Comparison of ENCODE assay signal across 16 cellular contexts in genomic region chr12:45794422-45794821, GRCh38.
A peak's percentile ranks its signal among the peaks of the same experiment; 100 is the strongest.
DNase-seq lines count a peak whose midpoint lies in the region; ATAC-seq and TF ChIP-seq lines count a peak whose summit lies in the region.
"Had no signal": no experiment of that assay in that cellular context is flagged by ENCODE, and none has a peak within 500 bp of the region (broad histone marks: within the 10 kb centered on the region; RNA-seq: fewer than 3 reads in every experiment).

No MANE protein-coding gene starts in this region.

- no peak overlapping the region for H4K5ac ChIP-seq in mesendoderm (ENCODE audit: low read length)

- H2BK5ac ChIP-seq in mesendoderm (ENCODE audit: low read length), result no peak overlapping the region

- intact Hi-C loops in posterior vena cava (cut with DNase I), result no loop called here

- H2BK120ac ChIP-seq in mesendoderm (ENCODE audit: low read depth, low read length), result no peak overlapping the region

- H3K27me3 Mint-ChIP-seq in GM23338 (ENCODE audit: insufficient read depth, low read depth, poor library complexity) (no peaks in the 10 kb centered on the region), chondrocyte (ENCODE audit: low read depth) (no peaks in the 10 kb centered on the region)
- H3K27me3 Mint-ChIP-seq: T-cell had no signal

- H3K27ac ChIP-seq in GM23338 (ENCODE audit: low read depth) (no peak overlapping the region), mesendoderm (ENCODE audit: low read depth, low read length) (no peak overlapping the region)
- H3K27ac ChIP-seq: GM23248, KMS-11, PC-9 had no signal

- H3K9me2 ChIP-seq in GM23338 (ENCODE audit: insufficient read depth), result no peaks in the 10 kb centered on the region

- no peak overlapping the region for H3K56ac ChIP-seq in mesendoderm (ENCODE audit: low read length)

- H3K79me2 ChIP-seq in GM23338 (replicated peaks; ENCODE audit: insufficient read depth) (peaks cover 82% of the 10 kb centered on the region), mesendoderm (ENCODE audit: control insufficient read depth, insufficient read depth, low read length) (peaks cover 3% of the 10 kb centered on the region)

- no peak overlapping the region for H2BK15ac ChIP-seq in mesendoderm (replicated peaks; ENCODE audit: low read depth)

- WGBS in mesendoderm (ENCODE audit: extremely low coverage, insufficient coverage, low lambda C conversion rate), result no CpG with 5 or more reads among the region's 5 CpGs

- H2AFZ ChIP-seq in GM23338, result no peak overlapping the region
- H2AFZ ChIP-seq: GM23248, PC-9 had no signal

- H3K36me3 ChIP-seq in GM23338 (ENCODE audit: insufficient read depth) (no peaks in the 10 kb centered on the region), mesendoderm (ENCODE audit: control insufficient read depth, insufficient read depth, low read length) (no peaks in the 10 kb centered on the region)
- H3K36me3 ChIP-seq: MG63 had no signal

- no peaks in the 10 kb centered on the region for H3F3A ChIP-seq in GM23338 (replicated peaks; ENCODE audit: low read depth)

- no peak overlapping the region for H3K23ac ChIP-seq in mesendoderm (ENCODE audit: low read length)

- no peak overlapping the region for H3K4me3 Mint-ChIP-seq in GM23338
- no peak overlapping the region for H3K4me3 Mint-ChIP-seq in chondrocyte (ENCODE audit: unreplicated experiment)
- H3K4me3 Mint-ChIP-seq: T-cell had no signal

- ATAC-seq in GM23338, result peak; percentile 81
- ATAC-seq: T-cell had no signal

- H3K27me3 ChIP-seq in GM23338 (ENCODE audit: insufficient read depth), result no peaks in the 10 kb centered on the region
- H3K27me3 ChIP-seq in mesendoderm (ENCODE audit: insufficient read depth, low read length, poor library complexity), result no peaks in the 10 kb centered on the region
- H3K27me3 ChIP-seq: MG63 had no signal

- H3K27ac Mint-ChIP-seq in GM23338 (no peak overlapping the region), chondrocyte (ENCODE audit: unreplicated experiment) (no peak overlapping the region)
- H3K27ac Mint-ChIP-seq: T-cell had no signal

- H3K4me1 ChIP-seq in GM23338 (ENCODE audit: insufficient read depth), result no peaks in the 10 kb centered on the region
- no peaks in the 10 kb centered on the region for H3K4me1 ChIP-seq in mesendoderm (ENCODE audit: control insufficient read depth, low read depth, low read length)

- peaks cover 19% of the 10 kb centered on the region for H4K20me1 ChIP-seq in GM23338 (replicated peaks; ENCODE audit: insufficient read depth)

- DNase-seq in GM23338 (ENCODE audit: low spot score), result peak; percentile 59
- DNase-seq in LHCN-M2 (ENCODE audit: low read depth), result peak; percentile 2
- peak; percentile 4 for DNase-seq in astrocyte of the hippocampus (ENCODE audit: low read depth, low spot score)
- DNase-seq in mesendoderm, result peak; percentile 37
- no peak for DNase-seq in stimulated activated naive CD4-positive, alpha-beta T cell treated with Interleukin-2 at 50 U/mL for 16 hours (lab: John Stamatoyannopoulos, UW)
- no peak for DNase-seq in chondrocyte (ENCODE audit: low spot score)
- no peak for DNase-seq in posterior vena cava (ENCODE audit: low spot score)
- DNase-seq: GM23248, MG63, NCI-H1092 treated with DMSO at 0.1 percent for 48 hours, NCI-H1694 treated with DMSO at 0.1 percent for 48 hours, NCI-H446, NCI-H774, PC-9, T-cell had no signal

- peaks cover 4% of the 10 kb centered on the region for H3K79me1 ChIP-seq in mesendoderm (ENCODE audit: low read length)

- no peak overlapping the region for H3K18ac ChIP-seq in mesendoderm (ENCODE audit: low read length)

- TF ChIP-seq CTCF in GM23338 (conservative IDR thresholded peaks at IDR 0.05; ENCODE audit: low read depth in 2 of 2), result no peak
- no peak for TF ChIP-seq CTCF in chondrocyte (IDR thresholded peaks at IDR 0.05)

- no peak overlapping the region for H3K4ac ChIP-seq in mesendoderm (ENCODE audit: low read depth, low read length)

- H3K4me3 ChIP-seq in GM23338 (no peak overlapping the region), mesendoderm (ENCODE audit: low read length) (no peak overlapping the region)
- H3K4me3 ChIP-seq: GM23248, MG63, PC-9 had no signal

- no peak overlapping the region for H2AK5ac ChIP-seq in mesendoderm (ENCODE audit: low read length)

- no peaks in the 10 kb centered on the region for H3K9me3 Mint-ChIP-seq in GM23338
- H3K9me3 Mint-ChIP-seq in chondrocyte (ENCODE audit: low read depth), result no peaks in the 10 kb centered on the region
- H3K9me3 Mint-ChIP-seq: T-cell had no signal

- peaks cover 8% of the 10 kb centered on the region; the same call in 2 of the 3 replicates for H3K36me3 Mint-ChIP-seq in GM23338 (ENCODE audit: low read depth)
- H3K36me3 Mint-ChIP-seq in chondrocyte (ENCODE audit: low read depth), result no peaks in the 10 kb centered on the region

- H3K9ac ChIP-seq in mesendoderm (ENCODE audit: low read length), result no peak overlapping the region
- H3K9ac ChIP-seq: GM23248, KMS-11 had no signal

- H4K8ac ChIP-seq in mesendoderm (ENCODE audit: low read depth, low read length), result no peak overlapping the region

- H3K4me1 Mint-ChIP-seq in GM23338 (no peaks in the 10 kb centered on the region), chondrocyte (ENCODE audit: low read depth) (peaks cover 6% of the 10 kb centered on the region)

- no peak overlapping the region for H3K4me2 ChIP-seq in GM23338
- H3K4me2 ChIP-seq in mesendoderm (ENCODE audit: low read length), result no peak overlapping the region
- H3K4me2 ChIP-seq: KMS-11, PC-9 had no signal

TF ChIP-seq in GM23338, 12 proteins besides CTCF, POLR2A, EP300 and RAD21:
- peak; percentile 79 for TF ChIP-seq REST (IDR thresholded peaks at IDR 0.05; ENCODE audit: unreplicated experiment)
- no peak for TF ChIP-seq EZH2 (IDR thresholded peaks at IDR 0.05; ENCODE audit: low read depth, unreplicated experiment)

Comparison
In these comparisons a context has a peak if more than half of its experiments do, and no peak if none do; other contexts are left out.
1. DNase-seq: peak in GM23338 (single experiment), LHCN-M2 (single experiment), astrocyte of the hippocampus (single experiment) and mesendoderm (single experiment); none in stimulated activated naive CD4-positive, alpha-beta T cell treated with Interleukin-2 at 50 U/mL for 16 hours (single experiment), chondrocyte (single experiment) and posterior vena cava (single experiment).